Comparison of ENCODE assay signal across 31 cellular contexts in genomic region chr5:169777112-169777511, GRCh38.
DNase-seq lines count a peak whose midpoint lies in the region; ATAC-seq and TF ChIP-seq lines count a peak whose summit lies in the region.
"Had no signal": no experiment of that assay in that cellular context is flagged by ENCODE, and none has a peak within 500 bp of the region (broad histone marks: within the 10 kb centered on the region; RNA-seq: fewer than 3 reads in every experiment).

No MANE protein-coding gene starts in this region.

- H3K27me3 Mint-ChIP-seq in CD4-positive, CD25-positive, alpha-beta regulatory T cell: no peaks in the 10 kb centered on the region
- H3K27me3 Mint-ChIP-seq in memory B cell (no peaks in the 10 kb centered on the region), HFFc6 (ENCODE audit: insufficient read depth) (peaks cover 1% of the 10 kb centered on the region)
- H3K27me3 Mint-ChIP-seq: activated naive CD4-positive, alpha-beta T cell treated with anti-CD3 and anti-CD28 coated beads, Interleukin-2, amount 10 ng/mL, durations not matched to agents 7 days and 5 days had no signal

- no peaks in the 10 kb centered on the region for H3K27me3 ChIP-seq in CD4-positive, CD25-positive, alpha-beta regulatory T cell (ENCODE audit: control insufficient read depth, insufficient read depth, low read length)
- no peaks in the 10 kb centered on the region for H3K27me3 ChIP-seq in esophagus muscularis mucosa
- H3K27me3 ChIP-seq: BLaER1, neutrophil, sigmoid colon, suprapubic skin, upper lobe of right lung had no signal

- H3K27ac ChIP-seq in CD4-positive, CD25-positive, alpha-beta regulatory T cell (ENCODE audit: insufficient read depth, low read length, poor library complexity, severe bottlenecking): no peak overlapping the region
- H3K27ac ChIP-seq in esophagus muscularis mucosa (replicated peaks in 1 of 4): no peak overlapping the region
- H3K27ac ChIP-seq: BLaER1, neutrophil, prostate gland, RWPE1, sigmoid colon, suprapubic skin, upper lobe of right lung had no signal

- WGBS in esophagus muscularis mucosa: 54% methylated on average over 6 of the region's 6 CpGs

- no peak overlapping the region for H3K4me3 Mint-ChIP-seq in CD4-positive, CD25-positive, alpha-beta regulatory T cell
- H3K4me3 Mint-ChIP-seq in memory B cell: no peak overlapping the region
- H3K4me3 Mint-ChIP-seq in HFFc6: no peak overlapping the region
- H3K4me3 Mint-ChIP-seq: activated naive CD4-positive, alpha-beta T cell treated with anti-CD3 and anti-CD28 coated beads, Interleukin-2, amount 10 ng/mL, durations not matched to agents 7 days and 5 days; activated T-helper 1 cell treated with anti-CD3 and anti-CD28 coated beads, Interleukin-12 subunit alpha, Interleukin-12 subunit beta, Interleukin-2, Interleukin-4 antibody, amounts not matched to agents 30 ng/mL and 10 ng/mL and 1 ng/mL, durations not matched to agents 14 hours and 24 hours and 36 hours; brain had no signal

- H3K9me3 ChIP-seq in CD4-positive, CD25-positive, alpha-beta regulatory T cell (ENCODE audit: control insufficient read depth in 2 of 2, low read length in 2 of 2): no peaks in the 10 kb centered on the region
- H3K9me3 ChIP-seq in esophagus muscularis mucosa: no peaks in the 10 kb centered on the region
- H3K9me3 ChIP-seq: BLaER1, neutrophil, prostate gland, sigmoid colon, suprapubic skin, upper lobe of right lung had no signal

- CTCF ChIA-PET in HEK293T (lab: Yijun Ruan, JAX): no interaction called here

- H3K36me3 Mint-ChIP-seq in CD4-positive, CD25-positive, alpha-beta regulatory T cell: peaks cover 46% of the 10 kb centered on the region
- H3K36me3 Mint-ChIP-seq in memory B cell: peaks cover 38% of the 10 kb centered on the region
- no peaks in the 10 kb centered on the region for H3K36me3 Mint-ChIP-seq in HFFc6 (ENCODE audit: low read depth)
- H3K36me3 Mint-ChIP-seq: brain had no signal

- peaks cover 41% of the 10 kb centered on the region for H3K36me3 ChIP-seq in CD4-positive, CD25-positive, alpha-beta regulatory T cell (ENCODE audit: control insufficient read depth, insufficient read depth, low read length)
- H3K36me3 ChIP-seq in esophagus muscularis mucosa: no peaks in the 10 kb centered on the region
- H3K36me3 ChIP-seq: prostate gland, sigmoid colon, suprapubic skin, upper lobe of right lung had no signal

- intact Hi-C loops in esophagus muscularis mucosa (cut with DNase I): no loop called here

- POLR2A ChIA-PET in HEK293T (lab: Yijun Ruan, JAX): no interaction called here

- no peak for TF ChIP-seq EP300 in esophagus muscularis mucosa (IDR thresholded peaks at IDR 0.05)

- ATAC-seq in CD4-positive, CD25-positive, alpha-beta regulatory T cell (ENCODE audit: low read depth in 2 of 2): no peak
- ATAC-seq in memory B cell (ENCODE audit: low read depth) (no peak), GM18907 (IDR thresholded peaks at IDR 0.05; ENCODE audit: unreplicated experiment) (no peak)
- ATAC-seq: upper lobe of right lung had no signal

- H3K9me3 Mint-ChIP-seq in CD4-positive, CD25-positive, alpha-beta regulatory T cell: no peaks in the 10 kb centered on the region
- H3K9me3 Mint-ChIP-seq in memory B cell: no peaks in the 10 kb centered on the region
- no peaks in the 10 kb centered on the region for H3K9me3 Mint-ChIP-seq in HFFc6
- H3K9me3 Mint-ChIP-seq: activated naive CD4-positive, alpha-beta T cell treated with anti-CD3 and anti-CD28 coated beads, Interleukin-2, amount 10 ng/mL, durations not matched to agents 7 days and 5 days; activated T-helper 1 cell treated with anti-CD3 and anti-CD28 coated beads, Interleukin-12 subunit alpha, Interleukin-12 subunit beta, Interleukin-2, Interleukin-4 antibody, amounts not matched to agents 30 ng/mL and 10 ng/mL and 1 ng/mL, durations not matched to agents 14 hours and 24 hours and 36 hours had no signal

- peaks cover 7 to 19% (median 12%) of the 10 kb centered on the region in 4 donors for H3K4me1 Mint-ChIP-seq in CD4-positive, CD25-positive, alpha-beta regulatory T cell
- H3K4me1 Mint-ChIP-seq in memory B cell: peaks cover 20% of the 10 kb centered on the region
- H3K4me1 Mint-ChIP-seq in HFFc6 (ENCODE audit: low read depth): peaks cover 13% of the 10 kb centered on the region

- H3K4me3 ChIP-seq in CD4-positive, CD25-positive, alpha-beta regulatory T cell (ENCODE audit: low read depth, low read length): no peak overlapping the region
- no peak overlapping the region for H3K4me3 ChIP-seq in esophagus muscularis mucosa
- H3K4me3 ChIP-seq: BLaER1, prostate gland, sigmoid colon, suprapubic skin, upper lobe of right lung had no signal

- H3K27ac Mint-ChIP-seq in CD4-positive, CD25-positive, alpha-beta regulatory T cell: peak overlapping the region in 2 of 3 donors; percentile 25 to 72
- peak overlapping the region; percentile 47 for H3K27ac Mint-ChIP-seq in memory B cell
- no peak overlapping the region for H3K27ac Mint-ChIP-seq in HFFc6
- H3K27ac Mint-ChIP-seq: activated T-helper 1 cell treated with anti-CD3 and anti-CD28 coated beads, Interleukin-12 subunit alpha, Interleukin-12 subunit beta, Interleukin-2, Interleukin-4 antibody, amounts not matched to agents 30 ng/mL and 10 ng/mL and 1 ng/mL, durations not matched to agents 14 hours and 24 hours and 36 hours; brain had no signal

- TF ChIP-seq CTCF in esophagus muscularis mucosa (IDR thresholded peaks at IDR 0.05) (no peak), HFFc6 (IDR thresholded peaks at IDR 0.05) (no peak)

- no peak for TF ChIP-seq POLR2A in esophagus muscularis mucosa (IDR thresholded peaks at IDR 0.05; ENCODE audit: low read depth)

- DNase-seq in CD4-positive, CD25-positive, alpha-beta regulatory T cell: no peak
- DNase-seq in HEK293T (ENCODE audit: extremely low spot score) (peak; percentile 60), NCI-H524 treated with DMSO at 0.1 percent for 48 hours (lab: John Stamatoyannopoulos, UW) (peak; percentile 81), memory B cell (ENCODE audit: low spot score in 2 of 2) (no peak), esophagus muscularis mucosa (ENCODE audit: extremely low spot score) (no peak), middle frontal gyrus (ENCODE audit: extremely low spot score, low spot score) (no peak), HFFc6 (no peak)
- DNase-seq: activated CD4-positive, alpha-beta T cell treated with anti-CD3 and anti-CD28 coated beads, Interleukin-2, amount 50 U/mL, for 48 hours; activated CD4-positive, CD25-positive, alpha-beta regulatory T cell; activated CD8-positive, alpha-beta memory T cell treated with anti-CD3 and anti-CD28 coated beads, Interleukin-2, amount 50 U/mL, for 4 hours; activated naive CD4-positive, alpha-beta T cell treated with anti-CD3 and anti-CD28 coated beads, Interleukin-2, amount 10 ng/mL, durations not matched to agents 7 days and 5 days; DND-41; effector memory CD4-positive, alpha-beta T cell; erythroblast; foreskin fibroblast; head of caudate nucleus; NCI-H1930; NCI-H774; sigmoid colon; stimulated activated CD4-positive, alpha-beta T cell treated with anti-CD3 and anti-CD28 coated beads, Interleukin-4, amount 100 ng/mL, for 4 hours; stimulated activated naive CD4-positive, alpha-beta T cell; T-helper 1 cell; upper lobe of right lung had no signal

- H3K4me1 ChIP-seq in CD4-positive, CD25-positive, alpha-beta regulatory T cell (ENCODE audit: control insufficient read depth, insufficient read depth, low read length, poor library complexity, severe bottlenecking): no peaks in the 10 kb centered on the region
- H3K4me1 ChIP-seq in esophagus muscularis mucosa: no peaks in the 10 kb centered on the region
- H3K4me1 ChIP-seq: prostate gland, sigmoid colon, suprapubic skin, upper lobe of right lung had no signal

TF ChIP-seq in HEK293T, 16 proteins besides CTCF, POLR2A, EP300 and RAD21:
- TF ChIP-seq SP1 (IDR thresholded peaks at IDR 0.05): no peak
- no peak for TF ChIP-seq NFRKB (IDR thresholded peaks at IDR 0.05)
- TF ChIP-seq FOXM1 (IDR thresholded peaks at IDR 0.05; ENCODE audit: borderline replicate concordance): no peak
TF ChIP-seq in HEK293T: peak in this region for 0.

Comparison
In these comparisons a context has a peak if more than half of its experiments do, and no peak if none do; other contexts are left out.
1. DNase-seq: peak in HEK293T (single experiment) and NCI-H524 treated with DMSO at 0.1 percent for 48 hours (single experiment); none in CD4-positive, CD25-positive, alpha-beta regulatory T cell (0 of 3), memory B cell (0 of 2), esophagus muscularis mucosa (single experiment), middle frontal gyrus (single experiment) and HFFc6 (single experiment).